ENCODE assay signal across 10 cellular contexts in genomic region chr1:227316456-227316855, GRCh38. TPM values are rescaled to one million over a fixed set of nuclear protein-coding genes. Genes with fewer than 3 reads are reported as not detected.
DNase-seq lines count a peak whose midpoint lies in the region; ATAC-seq, FAIRE-seq and TF ChIP-seq lines count a peak whose summit lies in the region.
"Had no signal": no experiment of that assay in that cellular context is flagged by ENCODE, and none has a peak within 500 bp of the region (broad histone marks: within the 10 kb centered on the region; RNA-seq: fewer than 3 reads in every experiment).

No MANE protein-coding gene starts in this region.

- peak; percentile 25 for DNase-seq in NCI-H146 treated with DMSO at 0.1 percent for 48 hours (lab: John Stamatoyannopoulos, UW; ENCODE audit: unreplicated experiment)
- DNase-seq in NCI-H146 (lab: John Stamatoyannopoulos, UW): no peak
- DNase-seq in activated T-helper 2 cell treated with anti-CD3 and anti-CD28 coated beads, Interferon-gamma antibody, Interleukin-2, Interleukin-4, amounts not matched to agents 10 μg/mL and 5 μg/mL and 100 μg/mL, durations not matched to agents 14 hours and 24 hours and 36 hours (ENCODE audit: low spot score): no peak
- DNase-seq in keratinocyte (ENCODE audit: low read depth, low spot score): no peak
- DNase-seq in stimulated activated CD4-positive, alpha-beta T cell treated with anti-CD3 and anti-CD28 coated beads, Interleukin-4, amount 100 ng/mL, for 24 hours: no peak
- DNase-seq in posterior vena cava (ENCODE audit: low spot score): no peak
- DNase-seq: activated CD4-positive, alpha-beta T cell treated with anti-CD3 and anti-CD28 coated beads, Interleukin-2, amount 50 U/mL, for 1 hour; stimulated activated CD8-positive, alpha-beta memory T cell treated with anti-CD3 and anti-CD28 coated beads, Interleukin-4, amount 100 ng/mL, for 48 hours had no signal

- no peak for FAIRE-seq in keratinocyte (lab: Jason Lieb, UNC)

- dilution Hi-C loops in keratinocyte (cut with MboI; ENCODE audit: extremely low pct_ligation_motif_present, low sequenced_read_pairs): no loop called here

- TF ChIP-seq CTCF in keratinocyte (optimal IDR thresholded peaks at IDR 0.05 in 1 of 3, IDR thresholded peaks at IDR 0.05 in 1 of 3, conservative IDR thresholded peaks at IDR 0.05 in 1 of 3; ENCODE audit: extremely low read depth in 1 of 3, insufficient read depth in 2 of 3, low read length in 3 of 3): no peak

- H4K20me1 ChIP-seq in keratinocyte (ENCODE audit: control insufficient read depth, extremely low read depth, insufficient read depth, low read length): no peaks in the 10 kb centered on the region

- peak overlapping the region; percentile 94 for H3K4me2 ChIP-seq in keratinocyte (ENCODE audit: control insufficient read depth, extremely low read depth, insufficient read depth, low read depth, low read length)

- H3K27ac ChIP-seq in keratinocyte (ENCODE audit: control insufficient read depth, insufficient read depth, low read length) (peak overlapping the region; percentile 86), subcutaneous abdominal adipose tissue (ENCODE audit: low read depth, low read length) (peak overlapping the region; percentile 87)

- H3K27me3 Mint-ChIP-seq in activated T-helper 2 cell treated with anti-CD3 and anti-CD28 coated beads, Interferon-gamma antibody, Interleukin-2, Interleukin-4, amounts not matched to agents 10 μg/mL and 5 μg/mL and 100 μg/mL, durations not matched to agents 14 hours and 24 hours and 36 hours (ENCODE audit: low read depth): peaks cover 53% of the 10 kb centered on the region

- no peaks in the 10 kb centered on the region for H3K27me3 ChIP-seq in keratinocyte (ENCODE audit: control insufficient read depth, extremely low read depth, insufficient read depth, low read length)
- no peaks in the 10 kb centered on the region for H3K27me3 ChIP-seq in subcutaneous abdominal adipose tissue (ENCODE audit: control insufficient read depth in 5 of 5, insufficient read depth in 4 of 5, low read length in 5 of 5)

- H3K9me3 ChIP-seq in keratinocyte (ENCODE audit: control insufficient read depth, low read depth, low read length) (no peaks in the 10 kb centered on the region), subcutaneous abdominal adipose tissue (ENCODE audit: control insufficient read depth in 5 of 5, low read length in 5 of 5) (no peaks in the 10 kb centered on the region)

- no peaks in the 10 kb centered on the region for H3K9me3 Mint-ChIP-seq in activated T-helper 2 cell treated with anti-CD3 and anti-CD28 coated beads, Interferon-gamma antibody, Interleukin-2, Interleukin-4, amounts not matched to agents 10 μg/mL and 5 μg/mL and 100 μg/mL, durations not matched to agents 14 hours and 24 hours and 36 hours

- H3K4me1 ChIP-seq in keratinocyte (ENCODE audit: control insufficient read depth, extremely low read depth, insufficient read depth, low read length) (peaks cover 13% of the 10 kb centered on the region), subcutaneous abdominal adipose tissue (ENCODE audit: control insufficient read depth in 5 of 5, insufficient read depth in 5 of 5, low read length in 5 of 5) (peaks cover 0 to 40% (median 28%) of the 10 kb centered on the region in 5 donors)

- ATAC-seq in GM18498 (IDR thresholded peaks at IDR 0.05; ENCODE audit: unreplicated experiment): no peak

- peaks cover 23% of the 10 kb centered on the region for H3K4me1 Mint-ChIP-seq in activated T-helper 2 cell treated with anti-CD3 and anti-CD28 coated beads, Interferon-gamma antibody, Interleukin-2, Interleukin-4, amounts not matched to agents 10 μg/mL and 5 μg/mL and 100 μg/mL, durations not matched to agents 14 hours and 24 hours and 36 hours (ENCODE audit: low read depth)

- H3K36me3 Mint-ChIP-seq in activated T-helper 2 cell treated with anti-CD3 and anti-CD28 coated beads, Interferon-gamma antibody, Interleukin-2, Interleukin-4, amounts not matched to agents 10 μg/mL and 5 μg/mL and 100 μg/mL, durations not matched to agents 14 hours and 24 hours and 36 hours (ENCODE audit: low read depth): no peaks in the 10 kb centered on the region

- intact Hi-C loops in activated T-helper 2 cell treated with anti-CD3 and anti-CD28 coated beads, Interferon-gamma antibody, Interleukin-2, Interleukin-4, amounts not matched to agents 10 μg/mL and 5 μg/mL and 100 μg/mL, durations not matched to agents 14 hours and 24 hours and 36 hours (cut with micrococcal nuclease): loop anchor here (5.0 to 10.0 kb wide), 2 partner anchors 118 to 374 kb away; partner anchors contain the start of gene COQ8A
- intact Hi-C loops in posterior vena cava (cut with DNase I): loop anchor here in 1 of 2 donors (10.0 kb wide), 1 partner anchor 82 kb away; no protein-coding TSS in a partner anchor

- no peak overlapping the region for H2AFZ ChIP-seq in keratinocyte (ENCODE audit: control insufficient read depth, low read length)

- H3K79me2 ChIP-seq in keratinocyte (ENCODE audit: control insufficient read depth, insufficient read depth, low read length): peaks cover 56% of the 10 kb centered on the region

- peak overlapping the region; percentile 64 for H3K4me3 Mint-ChIP-seq in activated T-helper 2 cell treated with anti-CD3 and anti-CD28 coated beads, Interferon-gamma antibody, Interleukin-2, Interleukin-4, amounts not matched to agents 10 μg/mL and 5 μg/mL and 100 μg/mL, durations not matched to agents 14 hours and 24 hours and 36 hours (ENCODE audit: low read depth)

- no peaks in the 10 kb centered on the region for H3K9me1 ChIP-seq in keratinocyte (ENCODE audit: control insufficient read depth, extremely low read depth, insufficient read depth, low read length)

- peak overlapping the region; percentile 65 to 94 (median 84) for H3K4me3 ChIP-seq in keratinocyte (ENCODE audit: control insufficient read depth in 2 of 3, extremely low read depth in 1 of 3, insufficient read depth in 2 of 3, low read depth in 1 of 3, low read length in 3 of 3)
- H3K4me3 ChIP-seq in subcutaneous abdominal adipose tissue (ENCODE audit: low read depth in 1 of 5, low read length in 5 of 5): peak overlapping the region; percentile 80 to 91 (median 88)

- H3K27ac Mint-ChIP-seq in activated T-helper 2 cell treated with anti-CD3 and anti-CD28 coated beads, Interferon-gamma antibody, Interleukin-2, Interleukin-4, amounts not matched to agents 10 μg/mL and 5 μg/mL and 100 μg/mL, durations not matched to agents 14 hours and 24 hours and 36 hours: no peak overlapping the region

- H3K9ac ChIP-seq in keratinocyte (ENCODE audit: control insufficient read depth, extremely low read depth, insufficient read depth, low read length) (peak overlapping the region; percentile 88), subcutaneous abdominal adipose tissue (ENCODE audit: low read length in 5 of 5) (peak overlapping the region; percentile 43 to 88 (median 73))

- H3K36me3 ChIP-seq in keratinocyte (ENCODE audit: control insufficient read depth in 2 of 2, extremely low read depth in 1 of 2, insufficient read depth in 2 of 2, low read length in 2 of 2): no peaks in the 10 kb centered on the region
- no peaks in the 10 kb centered on the region for H3K36me3 ChIP-seq in subcutaneous abdominal adipose tissue (ENCODE audit: control insufficient read depth in 5 of 5, insufficient read depth in 5 of 5, low read length in 5 of 5)

RNA-seq across cellular contexts. Expression of gene CDC42BPA, which starts 1.8 kb away (rescaled TPM):
- 6.6 and 7.1 TPM in 2 replicates for total RNA-seq in activated T-helper 2 cell treated with anti-CD3 and anti-CD28 coated beads, Interferon-gamma antibody, Interleukin-2, Interleukin-4, amounts not matched to agents 10 μg/mL and 5 μg/mL and 100 μg/mL, durations not matched to agents 14 hours and 24 hours and 36 hours
- 7.0 to 9.2 TPM (median 8.6 TPM) in 3 replicates for polyA plus RNA-seq in keratinocyte
- polyA plus RNA-seq in keratinocyte (2011; ENCODE audit: low read depth): 13.1 TPM
- 6.9 and 9.2 TPM in 2 replicates for polyA plus RNA-seq in keratinocyte (2011; cell fraction: cytosol; rRNA removed)
- 15.1 and 15.3 TPM in 2 replicates for polyA plus RNA-seq in keratinocyte (2011; cell fraction: nucleus; rRNA removed)
- polyA plus RNA-seq in keratinocyte (2012; ENCODE audit: low replicate concordance): 7.2 and 10.1 TPM in 2 replicates
- polyA minus RNA-seq in keratinocyte: 10.8 to 32.3 TPM (median 15.3 TPM) in 3 replicates
- 14.0 TPM for polyA minus RNA-seq in keratinocyte (2011; cell fraction: cytosol; rRNA and poly(A)+ RNA removed)
- polyA minus RNA-seq in keratinocyte (2011; cell fraction: nucleus; rRNA and poly(A)+ RNA removed): 29.4 and 66.9 TPM in 2 replicates
- total RNA-seq in posterior vena cava: 10 to 100 TPM; 47.8 to 56.4 TPM
